In genomic region chr9:38619556-38620447, GRCh38 we compare ENCODE assay signal across 9 cellular contexts. TPM values are rescaled to one million over a fixed set of nuclear protein-coding genes. Genes with fewer than 3 reads are reported as not detected.
DNase-seq lines count a peak whose midpoint lies in the region; ATAC-seq and TF ChIP-seq lines count a peak whose summit lies in the region.
"Had no signal": no experiment of that assay in that cellular context is flagged by ENCODE, and none has a peak within 500 bp of the region (broad histone marks: within the 10 kb centered on the region; RNA-seq: fewer than 3 reads in every experiment).

No MANE protein-coding gene starts in this region.

- H3K4me1 ChIP-seq in right atrium auricular region (peaks cover 0 to 29% of the 10 kb centered on the region in 2 donors), Karpas-422 (ENCODE audit: low read length) (no peaks in the 10 kb centered on the region)

- ATAC-seq in GM21390 (IDR thresholded peaks at IDR 0.05; ENCODE audit: unreplicated experiment) (no peak), GM18861 (IDR thresholded peaks at IDR 0.05; ENCODE audit: unreplicated experiment) (no peak)

- H2AFZ ChIP-seq in Karpas-422 (ENCODE audit: low read length) = no peak overlapping the region

- no peaks in the 10 kb centered on the region for H3K79me2 ChIP-seq in Karpas-422 (ENCODE audit: low read length)

- no peaks in the 10 kb centered on the region for H3K36me3 Mint-ChIP-seq in activated T-helper 2 cell treated with anti-CD3 and anti-CD28 coated beads, Interferon-gamma antibody, Interleukin-2, Interleukin-4, amounts not matched to agents 10 μg/mL and 5 μg/mL and 100 μg/mL, durations not matched to agents 14 hours and 24 hours and 36 hours (ENCODE audit: low read depth)

- H3K9me3 ChIP-seq in right atrium auricular region (peaks cover 0 to 9% of the 10 kb centered on the region in 2 donors), Karpas-422 (ENCODE audit: low read length) (no peaks in the 10 kb centered on the region)

- no peaks in the 10 kb centered on the region for H4K20me1 ChIP-seq in Karpas-422 (ENCODE audit: insufficient read depth, low read depth, low read length)

- peak overlapping the region; percentile 65 to 76 for H3K27ac ChIP-seq in right atrium auricular region
- H3K27ac ChIP-seq in Karpas-422 (ENCODE audit: low read length) = no peak overlapping the region

- TF ChIP-seq CTCF in BJ (IDR thresholded peaks at IDR 0.05; ENCODE audit: insufficient read depth, low read depth, low read length) = no peak
- TF ChIP-seq CTCF in right atrium auricular region (IDR thresholded peaks at IDR 0.05) = no peak

- peaks cover 44% of the 10 kb centered on the region for H3K27me3 Mint-ChIP-seq in activated T-helper 2 cell treated with anti-CD3 and anti-CD28 coated beads, Interferon-gamma antibody, Interleukin-2, Interleukin-4, amounts not matched to agents 10 μg/mL and 5 μg/mL and 100 μg/mL, durations not matched to agents 14 hours and 24 hours and 36 hours (ENCODE audit: low read depth)

- no peaks in the 10 kb centered on the region for H3K9me2 ChIP-seq in Karpas-422 (replicated peaks; ENCODE audit: insufficient read depth, low read length)

- peaks cover 11% of the 10 kb centered on the region for H3K4me1 Mint-ChIP-seq in activated T-helper 2 cell treated with anti-CD3 and anti-CD28 coated beads, Interferon-gamma antibody, Interleukin-2, Interleukin-4, amounts not matched to agents 10 μg/mL and 5 μg/mL and 100 μg/mL, durations not matched to agents 14 hours and 24 hours and 36 hours (ENCODE audit: low read depth)

- peak overlapping the region; percentile 83 for H3K27ac Mint-ChIP-seq in activated T-helper 2 cell treated with anti-CD3 and anti-CD28 coated beads, Interferon-gamma antibody, Interleukin-2, Interleukin-4, amounts not matched to agents 10 μg/mL and 5 μg/mL and 100 μg/mL, durations not matched to agents 14 hours and 24 hours and 36 hours

- POLR2A ChIA-PET in BJ (lab: Charles Lee) = no interaction called here

- H3K27me3 ChIP-seq in BJ (ENCODE audit: control insufficient read depth, insufficient read depth, low read length) = peaks cover 24% of the 10 kb centered on the region
- H3K27me3 ChIP-seq in right atrium auricular region = peaks cover 0 to 5% of the 10 kb centered on the region in 2 donors
- no peaks in the 10 kb centered on the region for H3K27me3 ChIP-seq in Karpas-422 (ENCODE audit: low read length)

- no peak overlapping the region for H3K4me2 ChIP-seq in Karpas-422 (ENCODE audit: low read depth, low read length, poor library complexity, severe bottlenecking)

- H3K9me3 Mint-ChIP-seq in activated T-helper 2 cell treated with anti-CD3 and anti-CD28 coated beads, Interferon-gamma antibody, Interleukin-2, Interleukin-4, amounts not matched to agents 10 μg/mL and 5 μg/mL and 100 μg/mL, durations not matched to agents 14 hours and 24 hours and 36 hours = peaks cover 3% of the 10 kb centered on the region

- CTCF ChIA-PET in BJ (lab: Yijun Ruan, JAX) = interaction anchor here (0.7 kb wide), 1 partner anchor 11 kb away, joined by 3 read pairs; no protein-coding TSS in a partner anchor

- H3K9ac ChIP-seq in Karpas-422 (ENCODE audit: low read length) = no peak overlapping the region

- peak overlapping the region; percentile 86 for H3K4me3 Mint-ChIP-seq in activated T-helper 2 cell treated with anti-CD3 and anti-CD28 coated beads, Interferon-gamma antibody, Interleukin-2, Interleukin-4, amounts not matched to agents 10 μg/mL and 5 μg/mL and 100 μg/mL, durations not matched to agents 14 hours and 24 hours and 36 hours (ENCODE audit: low read depth)

- H3K4me3 ChIP-seq in BJ (ENCODE audit: low read depth, low read length) (peak overlapping the region; percentile 20), right atrium auricular region (peak overlapping the region; percentile 57), Karpas-422 (ENCODE audit: low read length) (no peak overlapping the region)

- H3K36me3 ChIP-seq in BJ (ENCODE audit: control insufficient read depth, insufficient read depth, low read length) (no peaks in the 10 kb centered on the region), right atrium auricular region (no peaks in the 10 kb centered on the region), Karpas-422 (ENCODE audit: insufficient read depth, low read length) (no peaks in the 10 kb centered on the region)

- DNase-seq in BJ (ENCODE audit: low read depth) (no peak), NCI-H146 (lab: John Stamatoyannopoulos, UW) (peak; percentile 71), right atrium auricular region (ENCODE audit: low spot score) (no peak), retina (peak; percentile 78), Karpas-422 (no peak)
- no peak for DNase-seq in activated T-helper 2 cell treated with anti-CD3 and anti-CD28 coated beads, Interferon-gamma antibody, Interleukin-2, Interleukin-4, amounts not matched to agents 10 μg/mL and 5 μg/mL and 100 μg/mL, durations not matched to agents 14 hours and 24 hours and 36 hours (ENCODE audit: low spot score)

- intact Hi-C loops in activated T-helper 2 cell treated with anti-CD3 and anti-CD28 coated beads, Interferon-gamma antibody, Interleukin-2, Interleukin-4, amounts not matched to agents 10 μg/mL and 5 μg/mL and 100 μg/mL, durations not matched to agents 14 hours and 24 hours and 36 hours (cut with micrococcal nuclease) = no loop called here

RNA-seq across cellular contexts. Expression of gene ANKRD18A, which starts 0.6 kb away (rescaled TPM):
- polyA plus RNA-seq in BJ (2011; rRNA removed) = not detected in 2 replicates
- polyA minus RNA-seq in BJ (2011; rRNA and poly(A)+ RNA removed) = 0.10 TPM in 1 of 2 replicates, not detected in the other
- total RNA-seq in activated T-helper 2 cell treated with anti-CD3 and anti-CD28 coated beads, Interferon-gamma antibody, Interleukin-2, Interleukin-4, amounts not matched to agents 10 μg/mL and 5 μg/mL and 100 μg/mL, durations not matched to agents 14 hours and 24 hours and 36 hours = 2.7 and 3.9 TPM in 2 replicates
- total RNA-seq in right atrium auricular region = 1 to 10 TPM; 1.3 to 2.2 TPM
- not detected in 2 replicates for total RNA-seq in Karpas-422 (2014; rRNA removed; shearing (Covaris generic); ENCODE audit: low replicate concordance)
- total RNA-seq: fibroblast of lung had no signal
- polyA plus RNA-seq: fibroblast of lung had no signal

Comparison
In these comparisons a context has a peak if more than half of its experiments do, and no peak if none do; other contexts are left out.
1. DNase-seq: peak in NCI-H146 (single experiment) and retina (single experiment); none in BJ (single experiment), activated T-helper 2 cell treated with anti-CD3 and anti-CD28 coated beads, Interferon-gamma antibody, Interleukin-2, Interleukin-4, amounts not matched to agents 10 μg/mL and 5 μg/mL and 100 μg/mL, durations not matched to agents 14 hours and 24 hours and 36 hours (single experiment), right atrium auricular region (single experiment) and Karpas-422 (single experiment).